In genomic region chr16:30649725-30650368, GRCh38 we compare ENCODE assay signal across 8 cellular contexts. TPM values are rescaled to one million over a fixed set of nuclear protein-coding genes. Genes with fewer than 3 reads are reported as not detected.
A peak's percentile ranks its signal among the peaks of the same experiment; 100 is the strongest.
DNase-seq lines count a peak whose midpoint lies in the region; ATAC-seq, FAIRE-seq and TF ChIP-seq lines count a peak whose summit lies in the region.

No MANE protein-coding gene starts in this region.

- no peaks in the 10 kb centered on the region for H3K27me3 ChIP-seq in CD8-positive, alpha-beta T cell (ENCODE audit: insufficient read depth, low read length)
- peaks cover 28% of the 10 kb centered on the region for H3K27me3 ChIP-seq in HUES64 (ENCODE audit: insufficient read depth, low read length)
- H3K27me3 ChIP-seq in astrocyte (ENCODE audit: insufficient read depth, low read length): no peaks in the 10 kb centered on the region
- no peaks in the 10 kb centered on the region for H3K27me3 ChIP-seq in thymus (ENCODE audit: control insufficient read depth, insufficient read depth)

- peaks cover 22% of the 10 kb centered on the region for H3K79me2 ChIP-seq in astrocyte (ENCODE audit: insufficient read depth, low read length)

- peaks cover 22% of the 10 kb centered on the region for H3K4me1 Mint-ChIP-seq in CD8-positive, alpha-beta T cell (ENCODE audit: low read depth)
- H3K4me1 Mint-ChIP-seq in astrocyte (ENCODE audit: low read depth, unreplicated experiment): peaks cover 7% of the 10 kb centered on the region

- peak overlapping the region; percentile 86 for H3K27ac ChIP-seq in CD8-positive, alpha-beta T cell (ENCODE audit: low read depth, low read length)
- H3K27ac ChIP-seq in HUES64 (ENCODE audit: low read depth, low read length) (peak overlapping the region; percentile 57; the same call in 1 of the 2 replicates), astrocyte (ENCODE audit: low read depth, low read length) (peak overlapping the region; percentile 71), thymus (ENCODE audit: low read depth) (peak overlapping the region; percentile 95)

- peak; percentile 4 for ATAC-seq in CD8-positive, alpha-beta T cell
- no peak for ATAC-seq in GM18867 (IDR thresholded peaks at IDR 0.05; ENCODE audit: unreplicated experiment)

- peak overlapping the region; percentile 16; the same call in 1 of the 2 replicates for H3K9ac ChIP-seq in HUES64 (ENCODE audit: low read depth, low read length)
- peak overlapping the region; percentile 90 for H3K9ac ChIP-seq in astrocyte (ENCODE audit: low read length)

- no peaks in the 10 kb centered on the region for H3K9me3 ChIP-seq in CD8-positive, alpha-beta T cell (ENCODE audit: low read length)
- no peaks in the 10 kb centered on the region for H3K9me3 ChIP-seq in HUES64 (ENCODE audit: insufficient read depth, low read depth, low read length)
- H3K9me3 ChIP-seq in astrocyte (ENCODE audit: insufficient read depth, low read depth, low read length): no peaks in the 10 kb centered on the region
- H3K9me3 ChIP-seq in thymus (ENCODE audit: control insufficient read depth): no peaks in the 10 kb centered on the region

- TF ChIP-seq CTCF in CD8-positive, alpha-beta T cell (IDR thresholded peaks at IDR 0.05): no peak
- TF ChIP-seq CTCF in astrocyte (IDR thresholded peaks at IDR 0.05; ENCODE audit: insufficient read depth, low read depth, low read length) (no peak), lower leg skin (IDR thresholded peaks at IDR 0.05) (no peak)

- DNase-seq in CD8-positive, alpha-beta T cell: peak in 2 of 7 experiments; percentile 30 to 48
- no peak for DNase-seq in astrocyte (ENCODE audit: low read depth)
- DNase-seq in lower leg skin (ENCODE audit: low spot score in 2 of 2): peak in 1 of 2 donors; percentile 91
- no peak for DNase-seq in NK-92 treated with Interleukin-12 subunit alpha and Interleukin-12 subunit beta, amount 100 ng/mL, for 24 hours (lab: John Stamatoyannopoulos, UW)
- DNase-seq in germinal center (ENCODE audit: low spot score): no peak

- 80% methylated on average over 22 of the region's 22 CpGs for WGBS in HUES64
- 23 to 29% methylated on average over 22 of the region's 22 CpGs for WGBS in lower leg skin, 2 donors
- 34% methylated on average over 22 of the region's 22 CpGs for WGBS in thymus

- no peaks in the 10 kb centered on the region for H3K9me3 Mint-ChIP-seq in CD8-positive, alpha-beta T cell
- H3K9me3 Mint-ChIP-seq in astrocyte (ENCODE audit: unreplicated experiment): no peaks in the 10 kb centered on the region

- peak overlapping the region; percentile 98 for H2AFZ ChIP-seq in astrocyte (ENCODE audit: low read depth, low read length)

- peaks cover 30% of the 10 kb centered on the region for H3K36me3 Mint-ChIP-seq in CD8-positive, alpha-beta T cell
- peaks cover 4% of the 10 kb centered on the region for H3K36me3 Mint-ChIP-seq in astrocyte (ENCODE audit: low read depth, unreplicated experiment)

- H3K4me2 ChIP-seq in astrocyte (ENCODE audit: low read length): peak overlapping the region; percentile 88

- peak overlapping the region; percentile 100 for H3K4me3 ChIP-seq in CD8-positive, alpha-beta T cell (ENCODE audit: low read depth, low read length)
- H3K4me3 ChIP-seq in HUES64 (ENCODE audit: low read length): peak overlapping the region; percentile 35
- peak overlapping the region; percentile 49 for H3K4me3 ChIP-seq in astrocyte (ENCODE audit: insufficient read depth, low read depth, low read length)
- peak overlapping the region; percentile 45 for H3K4me3 ChIP-seq in lower leg skin (ENCODE audit: low read depth, poor library complexity, severe bottlenecking)
- peak overlapping the region; percentile 74 for H3K4me3 ChIP-seq in thymus (ENCODE audit: low read length)

- no peak for FAIRE-seq in astrocyte (lab: Jason Lieb, UNC)

- CTCF ChIA-PET in CD8-positive, alpha-beta T cell (lab: Charles Lee): interaction anchor here (0.6 to 1.8 kb wide), 10 partner anchors 8 to 48 kb away, joined by 3 to 9 read pairs (median 4); no protein-coding TSS in a partner anchor

- peaks cover 11% of the 10 kb centered on the region for H4K20me1 ChIP-seq in astrocyte (ENCODE audit: insufficient read depth, low read length)

- H3K4me1 ChIP-seq in CD8-positive, alpha-beta T cell (ENCODE audit: insufficient read depth, low read length): peaks cover 20% of the 10 kb centered on the region
- H3K4me1 ChIP-seq in HUES64 (ENCODE audit: insufficient read depth, low read length) (no peaks in the 10 kb centered on the region), astrocyte (ENCODE audit: insufficient read depth, low read length) (peaks cover 9% of the 10 kb centered on the region), thymus (ENCODE audit: control insufficient read depth, insufficient read depth, low read length) (no peaks in the 10 kb centered on the region)

- no peaks in the 10 kb centered on the region for H3K27me3 Mint-ChIP-seq in CD8-positive, alpha-beta T cell (ENCODE audit: low read depth)
- H3K27me3 Mint-ChIP-seq in astrocyte (ENCODE audit: low read depth, unreplicated experiment): peaks cover 6% of the 10 kb centered on the region

- H3K4me3 Mint-ChIP-seq in CD8-positive, alpha-beta T cell: peak overlapping the region; percentile 99
- H3K4me3 Mint-ChIP-seq in astrocyte (ENCODE audit: unreplicated experiment): peak overlapping the region; percentile 95

- peak overlapping the region; percentile 98 for H3K27ac Mint-ChIP-seq in CD8-positive, alpha-beta T cell
- peak overlapping the region; percentile 89 for H3K27ac Mint-ChIP-seq in astrocyte (ENCODE audit: unreplicated experiment)

- intact Hi-C loops in CD8-positive, alpha-beta T cell (cut with DNase I, micrococcal nuclease): loop anchor here (1.0 to 10.0 kb wide), 15 partner anchors 8 to 653 kb away; partner anchors contain the start of genes FBRS (in 2 of the 2), TBC1D10B (in 2 of the 2), ZNF689 (in 2 of the 2) and ZNF764 (in 2 of the 2)
- intact Hi-C loops in lower leg skin (cut with DNase I; ENCODE audit: low total_unique reads): no loop called here

- POLR2A ChIA-PET in CD8-positive, alpha-beta T cell (lab: Charles Lee): interaction anchor here (0.6 to 2.0 kb wide), 16 partner anchors 10 to 558 kb away, joined by 3 to 28 read pairs (median 4); partner anchors contain the start of genes FBRS, PHKG2, SRCAP and TBX6

- no peak for TF ChIP-seq POLR2A in lower leg skin (IDR thresholded peaks at IDR 0.05)

- H3K36me3 ChIP-seq in CD8-positive, alpha-beta T cell (ENCODE audit: insufficient read depth, low read length): peaks cover 5% of the 10 kb centered on the region
- H3K36me3 ChIP-seq in HUES64 (ENCODE audit: insufficient read depth, low read length) (no peaks in the 10 kb centered on the region), astrocyte (ENCODE audit: insufficient read depth, low read length) (peaks cover 4% of the 10 kb centered on the region), thymus (ENCODE audit: control insufficient read depth, insufficient read depth) (peaks cover 25% of the 10 kb centered on the region)

RNA-seq across cellular contexts. Expression of gene PRR14, which starts 0.9 kb away (rescaled TPM):
- 10 to 100 TPM; 48.4 to 51.0 TPM for total RNA-seq in CD8-positive, alpha-beta T cell
- polyA plus RNA-seq in HUES64 (2013, experiment 1 of 2): 11.0 TPM
- polyA plus RNA-seq in HUES64 (2013, experiment 2 of 2): 16.6 TPM
- total RNA-seq in astrocyte (27.3 and 32.1 TPM in 2 replicates), lower leg skin (10 to 100 TPM; 23.8 to 67.5 (median 37.1) TPM)
- 139 TPM for polyA plus RNA-seq in thymus

RNA-seq across cellular contexts. Expression of gene FBRS, which starts 8.4 kb away (rescaled TPM):
- 100 to 1,000 TPM; 222 to 224 TPM for total RNA-seq in CD8-positive, alpha-beta T cell
- 9.2 TPM for polyA plus RNA-seq in HUES64 (2013, experiment 1 of 2)
- polyA plus RNA-seq in HUES64 (2013, experiment 2 of 2): 12.8 TPM
- 69.3 and 75.0 TPM in 2 replicates for total RNA-seq in astrocyte
- total RNA-seq in lower leg skin: 100 to 1,000 TPM in 1 of 4 donors, 10 to 100 TPM in 3; 51.0 to 103 (median 58.3) TPM
- 60.8 TPM for polyA plus RNA-seq in thymus

RNA-seq across cellular contexts. Expression of gene ZNF689, which starts 39.7 kb away (rescaled TPM):
- total RNA-seq in CD8-positive, alpha-beta T cell: 10 to 100 TPM; 15.6 to 17.5 TPM
- 13.1 TPM for polyA plus RNA-seq in HUES64 (2013, experiment 1 of 2)
- 13.5 TPM for polyA plus RNA-seq in HUES64 (2013, experiment 2 of 2)
- total RNA-seq in astrocyte (7.5 and 7.9 TPM in 2 replicates), lower leg skin (1 to 10 TPM; 3.2 to 9.1 (median 6.7) TPM)
- 4.3 TPM for polyA plus RNA-seq in thymus

RNA-seq across cellular contexts. Expression of gene SRCAP, which starts 49.1 kb away (rescaled TPM):
- 10 to 100 TPM; 70.1 to 85.6 TPM for total RNA-seq in CD8-positive, alpha-beta T cell
- 23.3 TPM for polyA plus RNA-seq in HUES64 (2013, experiment 1 of 2)
- 25.3 TPM for polyA plus RNA-seq in HUES64 (2013, experiment 2 of 2)
- total RNA-seq in astrocyte (48.2 and 50.4 TPM in 2 replicates), lower leg skin (10 to 100 TPM; 21.7 to 44.0 (median 33.7) TPM)
- polyA plus RNA-seq in thymus: 8.8 TPM

Comparison
In these comparisons a context has a peak if more than half of its experiments do, and no peak if none do; other contexts are left out.
1. H3K4me3 ChIP-seq: peak in every context shown above with its lines; median percentile 100 in CD8-positive, alpha-beta T cell; 74 in thymus; 49 in astrocyte; 45 in lower leg skin; 35 in HUES64.